ENCODE assay signal across 1 cellular context in the genomic region with DNA sequence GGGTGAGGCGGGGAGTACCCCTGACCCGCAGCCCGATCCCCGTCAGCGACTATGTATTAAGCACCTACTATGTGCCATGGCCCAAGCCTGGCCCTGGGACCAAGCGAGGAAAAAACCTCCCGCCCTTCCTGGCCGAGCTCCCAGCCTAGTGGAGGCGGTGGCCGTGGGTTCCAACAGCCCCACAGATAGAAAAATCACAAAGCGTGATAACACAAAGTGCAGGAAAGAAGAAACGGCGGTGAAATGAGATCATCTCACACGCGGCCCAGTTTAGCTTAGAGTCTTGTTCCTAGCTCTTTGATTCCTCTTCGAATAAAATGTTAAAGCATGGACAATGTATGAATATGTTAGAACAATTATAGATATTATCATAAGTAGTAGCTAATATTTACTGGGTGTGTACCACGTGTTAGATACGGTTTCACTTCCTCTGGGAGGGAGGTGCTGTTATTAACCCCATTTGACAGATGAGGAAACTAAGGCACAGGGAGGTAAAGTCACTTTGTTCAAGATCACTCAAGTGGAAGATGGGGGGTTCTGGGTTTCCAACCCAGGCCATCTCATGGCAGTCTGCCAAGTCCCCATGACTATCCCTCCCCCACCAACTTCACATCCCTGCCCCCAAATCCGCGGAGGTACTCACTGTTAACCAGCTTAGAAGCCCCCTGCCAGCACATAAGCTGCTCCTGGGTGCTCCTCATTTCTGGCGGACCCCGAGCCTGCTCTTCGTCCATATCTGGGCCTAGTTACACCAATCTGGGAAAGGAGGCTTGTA.
TF ChIP-seq lines count a peak whose summit lies in the region.

No MANE protein-coding gene starts in this region.

TF ChIP-seq in SK-N-SH, 30 proteins besides CTCF, POLR2A, EP300 and RAD21:
- TF ChIP-seq, protein P1, sequence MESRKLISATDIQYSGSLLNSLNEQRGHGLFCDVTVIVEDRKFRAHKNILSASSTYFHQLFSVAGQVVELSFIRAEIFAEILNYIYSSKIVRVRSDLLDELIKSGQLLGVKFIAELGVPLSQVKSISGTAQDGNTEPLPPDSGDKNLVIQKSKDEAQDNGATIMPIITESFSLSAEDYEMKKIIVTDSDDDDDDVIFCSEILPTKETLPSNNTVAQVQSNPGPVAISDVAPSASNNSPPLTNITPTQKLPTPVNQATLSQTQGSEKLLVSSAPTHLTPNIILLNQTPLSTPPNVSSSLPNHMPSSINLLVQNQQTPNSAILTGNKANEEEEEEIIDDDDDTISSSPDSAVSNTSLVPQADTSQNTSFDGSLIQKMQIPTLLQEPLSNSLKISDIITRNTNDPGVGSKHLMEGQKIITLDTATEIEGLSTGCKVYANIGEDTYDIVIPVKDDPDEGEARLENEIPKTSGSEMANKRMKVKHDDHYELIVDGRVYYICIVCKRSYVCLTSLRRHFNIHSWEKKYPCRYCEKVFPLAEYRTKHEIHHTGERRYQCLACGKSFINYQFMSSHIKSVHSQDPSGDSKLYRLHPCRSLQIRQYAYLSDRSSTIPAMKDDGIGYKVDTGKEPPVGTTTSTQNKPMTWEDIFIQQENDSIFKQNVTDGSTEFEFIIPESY (IDR thresholded peaks at IDR 0.05; ENCODE audit: borderline replicate concordance, low read depth) = no peak
- TF ChIP-seq GATA2 (CRISPR knock-in tag; IDR thresholded peaks at IDR 0.05) (no peak), NRF1 (IDR thresholded peaks at IDR 0.05; ENCODE audit: low read depth, low read length) (no peak), SIN3A (IDR thresholded peaks at IDR 0.05; ENCODE audit: borderline replicate concordance, low read depth, low read length) (no peak), FOXJ3 (CRISPR knock-in tag; IDR thresholded peaks at IDR 0.05) (no peak), FOSL2 (IDR thresholded peaks at IDR 0.05; ENCODE audit: borderline replicate concordance, low read depth) (no peak), SMC3 (IDR thresholded peaks at IDR 0.05; ENCODE audit: low read depth, low read length) (no peak), POLR2AphosphoS5 (IDR thresholded peaks at IDR 0.05; ENCODE audit: low read depth, low read length) (no peak), FOXM1 (IDR thresholded peaks at IDR 0.05; ENCODE audit: low read depth) (no peak), GABPA (IDR thresholded peaks at IDR 0.05; ENCODE audit: low read depth) (no peak), JUND (IDR thresholded peaks at IDR 0.05) (no peak), RFX5 (IDR thresholded peaks at IDR 0.05; ENCODE audit: low read length) (no peak), TEAD4 (IDR thresholded peaks at IDR 0.05; ENCODE audit: borderline replicate concordance, insufficient read depth) (no peak), RXRA (IDR thresholded peaks at IDR 0.05; ENCODE audit: borderline replicate concordance, low read depth) (no peak), RCOR1 (IDR thresholded peaks at IDR 0.05; ENCODE audit: low read length) (no peak)
- TF ChIP-seq, protein P2, sequence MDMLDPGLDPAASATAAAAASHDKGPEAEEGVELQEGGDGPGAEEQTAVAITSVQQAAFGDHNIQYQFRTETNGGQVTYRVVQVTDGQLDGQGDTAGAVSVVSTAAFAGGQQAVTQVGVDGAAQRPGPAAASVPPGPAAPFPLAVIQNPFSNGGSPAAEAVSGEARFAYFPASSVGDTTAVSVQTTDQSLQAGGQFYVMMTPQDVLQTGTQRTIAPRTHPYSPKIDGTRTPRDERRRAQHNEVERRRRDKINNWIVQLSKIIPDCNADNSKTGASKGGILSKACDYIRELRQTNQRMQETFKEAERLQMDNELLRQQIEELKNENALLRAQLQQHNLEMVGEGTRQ (IDR thresholded peaks at IDR 0.05; ENCODE audit: borderline replicate concordance, low read depth, low read length) = no peak
- TF ChIP-seq, protein P3, sequence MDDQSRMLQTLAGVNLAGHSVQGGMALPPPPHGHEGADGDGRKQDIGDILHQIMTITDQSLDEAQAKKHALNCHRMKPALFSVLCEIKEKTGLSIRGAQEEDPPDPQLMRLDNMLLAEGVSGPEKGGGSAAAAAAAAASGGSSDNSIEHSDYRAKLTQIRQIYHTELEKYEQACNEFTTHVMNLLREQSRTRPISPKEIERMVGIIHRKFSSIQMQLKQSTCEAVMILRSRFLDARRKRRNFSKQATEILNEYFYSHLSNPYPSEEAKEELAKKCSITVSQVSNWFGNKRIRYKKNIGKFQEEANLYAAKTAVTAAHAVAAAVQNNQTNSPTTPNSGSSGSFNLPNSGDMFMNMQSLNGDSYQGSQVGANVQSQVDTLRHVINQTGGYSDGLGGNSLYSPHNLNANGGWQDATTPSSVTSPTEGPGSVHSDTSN (IDR thresholded peaks at IDR 0.05) = no peak
- TF ChIP-seq, protein P4, sequence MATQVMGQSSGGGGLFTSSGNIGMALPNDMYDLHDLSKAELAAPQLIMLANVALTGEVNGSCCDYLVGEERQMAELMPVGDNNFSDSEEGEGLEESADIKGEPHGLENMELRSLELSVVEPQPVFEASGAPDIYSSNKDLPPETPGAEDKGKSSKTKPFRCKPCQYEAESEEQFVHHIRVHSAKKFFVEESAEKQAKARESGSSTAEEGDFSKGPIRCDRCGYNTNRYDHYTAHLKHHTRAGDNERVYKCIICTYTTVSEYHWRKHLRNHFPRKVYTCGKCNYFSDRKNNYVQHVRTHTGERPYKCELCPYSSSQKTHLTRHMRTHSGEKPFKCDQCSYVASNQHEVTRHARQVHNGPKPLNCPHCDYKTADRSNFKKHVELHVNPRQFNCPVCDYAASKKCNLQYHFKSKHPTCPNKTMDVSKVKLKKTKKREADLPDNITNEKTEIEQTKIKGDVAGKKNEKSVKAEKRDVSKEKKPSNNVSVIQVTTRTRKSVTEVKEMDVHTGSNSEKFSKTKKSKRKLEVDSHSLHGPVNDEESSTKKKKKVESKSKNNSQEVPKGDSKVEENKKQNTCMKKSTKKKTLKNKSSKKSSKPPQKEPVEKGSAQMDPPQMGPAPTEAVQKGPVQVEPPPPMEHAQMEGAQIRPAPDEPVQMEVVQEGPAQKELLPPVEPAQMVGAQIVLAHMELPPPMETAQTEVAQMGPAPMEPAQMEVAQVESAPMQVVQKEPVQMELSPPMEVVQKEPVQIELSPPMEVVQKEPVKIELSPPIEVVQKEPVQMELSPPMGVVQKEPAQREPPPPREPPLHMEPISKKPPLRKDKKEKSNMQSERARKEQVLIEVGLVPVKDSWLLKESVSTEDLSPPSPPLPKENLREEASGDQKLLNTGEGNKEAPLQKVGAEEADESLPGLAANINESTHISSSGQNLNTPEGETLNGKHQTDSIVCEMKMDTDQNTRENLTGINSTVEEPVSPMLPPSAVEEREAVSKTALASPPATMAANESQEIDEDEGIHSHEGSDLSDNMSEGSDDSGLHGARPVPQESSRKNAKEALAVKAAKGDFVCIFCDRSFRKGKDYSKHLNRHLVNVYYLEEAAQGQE (IDR thresholded peaks at IDR 0.05; ENCODE audit: low read depth, low read length) = no peak
